8 cellular contexts compared by ENCODE assay signal in the genomic region with DNA sequence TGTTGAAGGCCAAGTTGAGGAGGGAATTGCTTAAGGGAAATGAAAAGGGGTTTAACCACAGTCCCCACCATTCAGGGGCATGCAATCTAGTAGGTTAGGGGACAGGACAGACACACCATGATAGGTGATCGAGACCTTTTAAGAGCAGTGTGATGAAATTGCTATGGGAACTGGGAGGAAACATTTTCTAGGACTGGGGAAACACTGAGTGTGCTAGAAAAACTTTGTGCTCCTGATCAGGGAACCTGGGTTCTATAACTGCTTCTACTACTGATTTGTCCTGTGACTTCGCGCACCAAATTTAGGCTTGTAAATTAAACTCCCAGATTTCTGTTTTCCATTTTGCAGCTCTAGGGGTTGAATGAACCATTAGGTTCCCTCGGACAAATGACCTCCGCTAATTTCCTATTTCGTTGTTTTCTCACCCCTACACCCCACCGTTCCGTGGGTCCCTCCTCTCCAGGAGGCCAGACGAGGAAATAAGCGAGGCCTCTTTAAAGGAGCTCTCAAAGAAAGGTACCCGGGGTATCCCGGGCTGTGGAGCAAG. TPM values are rescaled to one million over a fixed set of nuclear protein-coding genes. Genes with fewer than 3 reads are reported as not detected.
DNase-seq lines count a peak whose midpoint lies in the region; ATAC-seq, FAIRE-seq and TF ChIP-seq lines count a peak whose summit lies in the region.

No MANE protein-coding gene starts in this region.

- H4K8ac ChIP-seq in H1 (ENCODE audit: extremely low read depth, insufficient read depth, low read length): peak overlapping the region; percentile 99; the same call in 1 of the 2 replicates

- no peak overlapping the region for H2BK15ac ChIP-seq in H1 (ENCODE audit: low read length)

- no peak overlapping the region for H4K91ac ChIP-seq in H1 (replicated peaks; ENCODE audit: insufficient read length, low read length)

- H2BK5ac ChIP-seq in H1 (ENCODE audit: low read depth, low read length): no peak overlapping the region

- H3K27me3 Mint-ChIP-seq in neural crest cell (ENCODE audit: low read depth): no peaks in the 10 kb centered on the region

- H3K14ac ChIP-seq in H1 (ENCODE audit: insufficient read length): no peak overlapping the region

- no peaks in the 10 kb centered on the region for H3K27me3 ChIP-seq in right atrium auricular region
- H3K27me3 ChIP-seq in H1 (replicated peaks in 1 of 4; ENCODE audit: control insufficient read depth in 3 of 4, extremely low read depth in 1 of 4, insufficient read depth in 3 of 4, low read length in 3 of 4): peaks cover 0 to 5% (median under 1%) of the 10 kb centered on the region in 4 experiments; a peak in 3 of 7 replicates

- no peak for TF ChIP-seq CTCF in right atrium auricular region (IDR thresholded peaks at IDR 0.05)
- TF ChIP-seq CTCF in OCI-LY7 (conservative IDR thresholded peaks at IDR 0.05; ENCODE audit: low read length): no peak
- TF ChIP-seq CTCF in H1 (IDR thresholded peaks at IDR 0.05; ENCODE audit: control extremely low read depth in 1 of 3, insufficient read depth in 1 of 3, low read depth in 1 of 3, low read length in 3 of 3): no peak
- TF ChIP-seq CTCF in neural crest cell (conservative IDR thresholded peaks at IDR 0.05): no peak

- DNase-seq in right atrium auricular region (ENCODE audit: low spot score) (no peak), Right ventricle myocardium superior (no peak), OCI-LY7 (ENCODE audit: low spot score) (no peak), H1 (ENCODE audit: low read depth in 1 of 2, low spot score in 2 of 2) (no peak), neural crest cell (ENCODE audit: low read depth, low spot score) (no peak), NCI-H1417 treated with DMSO at 0.1 percent for 48 hours (lab: John Stamatoyannopoulos, UW) (no peak), NCI-H1048 (lab: John Stamatoyannopoulos, UW) (no peak)
- no peak for DNase-seq in activated CD4-positive, alpha-beta T cell treated with anti-CD3 and anti-CD28 coated beads, Interleukin-2, amount 50 U/mL, for 1 hour

- H3K4me2 ChIP-seq in OCI-LY7 (ENCODE audit: low read length) (peak overlapping the region; percentile 90), H1 (ENCODE audit: insufficient read depth in 1 of 2, low read depth in 2 of 2, low read length in 2 of 2) (peak overlapping the region; percentile 73 to 82)

- no peak overlapping the region for H2BK20ac ChIP-seq in H1 (ENCODE audit: low read length)

- H2BK12ac ChIP-seq in H1 (ENCODE audit: low read depth, low read length): no peak overlapping the region

- no peak overlapping the region for H2BK120ac ChIP-seq in H1 (replicated peaks; ENCODE audit: low read depth, low read length)

- peaks cover 24% of the 10 kb centered on the region for H3K4me1 Mint-ChIP-seq in neural crest cell

- TF ChIP-seq POLR2A in H1 (IDR thresholded peaks at IDR 0.05; ENCODE audit: control extremely low read depth in 1 of 2, low read depth in 2 of 2, low read length in 2 of 2): no peak

- no peaks in the 10 kb centered on the region for H3K9me3 Mint-ChIP-seq in neural crest cell

- no peaks in the 10 kb centered on the region for H3K9me2 ChIP-seq in OCI-LY7 (ENCODE audit: insufficient read depth, low read length)

- peaks cover 0 to 19% of the 10 kb centered on the region in 2 donors for H3K4me1 ChIP-seq in right atrium auricular region
- H3K4me1 ChIP-seq in OCI-LY7 (ENCODE audit: insufficient read depth, low read length, poor library complexity, severe bottlenecking): peaks cover 14% of the 10 kb centered on the region
- H3K4me1 ChIP-seq in H1 (replicated peaks in 1 of 4; ENCODE audit: control insufficient read depth in 3 of 4, insufficient read depth in 4 of 4, low read length in 3 of 4): peaks cover 0 to 5% (median 3%) of the 10 kb centered on the region in 4 experiments; a peak in 5 of 7 replicates

- H3K4ac ChIP-seq in H1 (replicated peaks; ENCODE audit: insufficient read length, low read depth, low read length): peak overlapping the region; percentile 27

- no peak overlapping the region for H3K23ac ChIP-seq in H1 (ENCODE audit: insufficient read length)

- H3K79me1 ChIP-seq in H1 (ENCODE audit: low read depth, low read length): peaks cover 3% of the 10 kb centered on the region; the same call in 1 of the 2 replicates

- no peak overlapping the region; the same call in 1 of the 2 replicates for H3K18ac ChIP-seq in H1 (ENCODE audit: extremely low read depth, low read length)

- no peak for ATAC-seq in Right ventricle myocardium superior (ENCODE audit: poor library complexity)

- H3K36me3 ChIP-seq in right atrium auricular region: no peaks in the 10 kb centered on the region
- peaks cover 7% of the 10 kb centered on the region; the same call in 1 of the 2 replicates for H3K36me3 ChIP-seq in OCI-LY7 (ENCODE audit: insufficient read depth, low read length)
- no peaks in the 10 kb centered on the region for H3K36me3 ChIP-seq in H1 (ENCODE audit: control insufficient read depth in 2 of 4, insufficient read depth in 4 of 4, low read length in 3 of 4)

- H3K4me3 ChIP-seq in right atrium auricular region (peak overlapping the region; percentile 84 to 88), OCI-LY7 (ENCODE audit: low read depth, low read length, poor library complexity, severe bottlenecking) (peak overlapping the region; percentile 89), H1 (ENCODE audit: extremely low read depth in 1 of 4, insufficient read depth in 2 of 4, low read depth in 3 of 4, low read length in 4 of 4) (peak overlapping the region; percentile 74 to 82 (median 79))

- H3K9me3 ChIP-seq in right atrium auricular region: no peaks in the 10 kb centered on the region
- H3K9me3 ChIP-seq in OCI-LY7 (ENCODE audit: low read length): no peaks in the 10 kb centered on the region
- no peaks in the 10 kb centered on the region for H3K9me3 ChIP-seq in H1 (ENCODE audit: insufficient read depth in 2 of 2, low read depth in 1 of 2, low read length in 1 of 2)

- peak overlapping the region; percentile 99 for H2AFZ ChIP-seq in OCI-LY7 (ENCODE audit: low read length)
- peak overlapping the region; percentile 93; the same call in 1 of the 2 replicates for H2AFZ ChIP-seq in H1 (ENCODE audit: low read length)

- H3K27ac ChIP-seq in right atrium auricular region (peak overlapping the region; percentile 79 to 83), OCI-LY7 (ENCODE audit: low read depth, low read length, poor library complexity, severe bottlenecking) (peak overlapping the region; percentile 7), H1 (ENCODE audit: low read depth, low read length) (peak overlapping the region; percentile 79; the same call in 1 of the 2 replicates)

- intact Hi-C loops in Right ventricle myocardium superior (cut with DNase I) (loop anchor here (10.0 kb wide), 2 partner anchors 112 to 248 kb away; no protein-coding TSS in a partner anchor), OCI-LY7 (cut with micrococcal nuclease; ENCODE audit: unreplicated experiment) (loop anchor here (2.0 to 5.0 kb wide), 3 partner anchors 110 to 266 kb away; no protein-coding TSS in a partner anchor)

- peaks cover 3% of the 10 kb centered on the region for H3K36me3 Mint-ChIP-seq in neural crest cell (ENCODE audit: low read depth)

- no peak overlapping the region for H3K56ac ChIP-seq in H1 (replicated peaks; ENCODE audit: insufficient read length, low read depth, low read length)

- WGBS in H1 (ENCODE audit: extremely low coverage in 1 of 2, insufficient coverage in 1 of 2, insufficient read length in 1 of 2, insufficient replicate concordance in 2 of 2, low coverage in 1 of 2, low lambda C conversion rate in 2 of 2, missing lambda C conversion rate in 1 of 2), 2 experiments: 18% methylated on average over 9 of the region's 12 CpGs; no CpG with 5 or more reads in 1 of the 2 experiments

- peak overlapping the region; percentile 98 for H3K27ac Mint-ChIP-seq in neural crest cell (ENCODE audit: unreplicated experiment)

- peak overlapping the region; percentile 76 for H4K5ac ChIP-seq in H1 (ENCODE audit: insufficient read length, low read depth, low read length)

- H3K79me2 ChIP-seq in OCI-LY7 (ENCODE audit: insufficient read depth, low read depth, low read length) (peaks cover 35% of the 10 kb centered on the region), H1 (ENCODE audit: control insufficient read depth in 1 of 2, insufficient read depth in 2 of 2, low read length in 2 of 2) (peaks cover 2 to 37% of the 10 kb centered on the region in 2 experiments; a peak in 2 of 4 replicates)

- no peak for TF ChIP-seq EP300 in H1 (IDR thresholded peaks at IDR 0.05; ENCODE audit: borderline replicate concordance in 1 of 2, low read depth in 2 of 2, low read length in 2 of 2)

- BruUV-seq in OCI-LY7 (replicated peaks; lab: Mats Ljungman, UMichigan): TSS peak; percentile 88

- POLR2A ChIA-PET in OCI-LY7 (lab: Charles Lee): interaction anchor here (0.6 to 2.8 kb wide), 10 partner anchors 9 to 395 kb away, joined by 3 to 19 read pairs (median 4); no protein-coding TSS in a partner anchor
- POLR2A ChIA-PET in H1 (lab: Charles Lee; ENCODE audit: partially characterized antibody): interaction anchor here (0.8 to 2.2 kb wide), 9 partner anchors 10 to 216 kb away, joined by 3 to 6 read pairs (median 4); partner anchors contain the start of gene LBH

- H3K4me3 Mint-ChIP-seq in neural crest cell: peak overlapping the region; percentile 96

- peak overlapping the region; percentile 73 to 82 (median 80); a peak in 4 of 7 replicates for H3K9ac ChIP-seq in H1 (replicated peaks in 1 of 4; ENCODE audit: extremely low read depth in 1 of 4, low read depth in 3 of 4, low read length in 3 of 4)

- H4K20me1 ChIP-seq in OCI-LY7 (ENCODE audit: insufficient read depth, low read length) (no peaks in the 10 kb centered on the region), H1 (replicated peaks in 1 of 2; ENCODE audit: control insufficient read depth in 1 of 2, insufficient read depth in 2 of 2, low read length in 2 of 2) (peaks cover 0 to 2% of the 10 kb centered on the region in 2 experiments)

- no peak overlapping the region for H2AK5ac ChIP-seq in H1 (ENCODE audit: low read depth, low read length)

- peaks cover 5% of the 10 kb centered on the region; the same call in 1 of the 2 replicates for H3K23me2 ChIP-seq in H1 (ENCODE audit: low read depth, low read length)

- no peak for TF ChIP-seq RAD21 in H1 (IDR thresholded peaks at IDR 0.05 in 1 of 2, conservative IDR thresholded peaks at IDR 0.05 in 1 of 2; ENCODE audit: low read depth in 2 of 2, low read length in 2 of 2)

- CTCF ChIA-PET in OCI-LY7 (lab: Charles Lee; ENCODE audit: unreplicated experiment) (no interaction called here), H1 (lab: Charles Lee; ENCODE audit: partially characterized antibody) (interaction anchor here (0.7 to 2.7 kb wide), 5 partner anchors 155 to 336 kb away, joined by 3 to 9 read pairs (median 3); no protein-coding TSS in a partner anchor)

- no peak for FAIRE-seq in H1 (lab: Jason Lieb, UNC)

RNA-seq across cellular contexts. Expression of gene LCLAT1, which starts 0.4 kb away (rescaled TPM):
- total RNA-seq in right atrium auricular region (10 to 100 TPM; 13.2 to 14.3 TPM), Right ventricle myocardium superior (26.3 TPM), OCI-LY7 (2022) (18.0 and 19.6 TPM in 2 replicates), neural crest cell (26.8 and 27.7 TPM in 2 replicates)
- total RNA-seq in OCI-LY7 (2014; rRNA removed; shearing (Covaris generic)): 9.2 and 11.5 TPM in 2 replicates
- total RNA-seq in H1 (2021; fragmentation: NEBNext Ultra II Directional; extraction: Animal tissue kit (Norgen Biotek cat#: 25700)): 20.4 and 22.0 TPM in 2 replicates
- polyA plus RNA-seq in H1 (2011; rRNA removed): 7.3 and 7.6 TPM in 2 replicates
- 6.8 TPM for polyA plus RNA-seq in H1 (2011; cell fraction: cytosol; rRNA removed)
- 6.3 TPM for polyA plus RNA-seq in H1 (2011; cell fraction: nucleus; rRNA removed)
- 5.1 to 6.7 TPM (median 5.9 TPM) in 4 replicates for polyA plus RNA-seq in H1 (2012, experiment 1 of 2)
- polyA plus RNA-seq in H1 (2012, experiment 2 of 2): 0.79 TPM
- polyA plus RNA-seq in H1 (2013, experiment 1 of 2): 14.3 TPM
- 16.9 TPM for polyA plus RNA-seq in H1 (2013, experiment 2 of 2)
- polyA minus RNA-seq in H1 (2011; rRNA and poly(A)+ RNA removed): 31.2 and 33.5 TPM in 2 replicates
- polyA minus RNA-seq in H1 (2011; cell fraction: cytosol; rRNA and poly(A)+ RNA removed): 15.2 TPM
- 27.4 TPM for polyA minus RNA-seq in H1 (2011; cell fraction: nucleus; rRNA and poly(A)+ RNA removed)

Comparison
In these comparisons a context has a peak if more than half of its experiments do, and no peak if none do; other contexts are left out.
1. H3K27ac ChIP-seq: peak in every context shown above with its lines; median percentile 81 in right atrium auricular region; 79 in H1; 7 in OCI-LY7.